In genomic region chr5:143886621-143887301, GRCh38 we compare ENCODE assay signal across 12 cellular contexts.
DNase-seq lines count a peak whose midpoint lies in the region; ATAC-seq and TF ChIP-seq lines count a peak whose summit lies in the region.
"Had no signal": no experiment of that assay in that cellular context is flagged by ENCODE, and none has a peak within 500 bp of the region (broad histone marks: within the 10 kb centered on the region; RNA-seq: fewer than 3 reads in every experiment).

No MANE protein-coding gene starts in this region.

- H3K4ac ChIP-seq in mesenchymal stem cell (ENCODE audit: low read depth in 1 of 2, low read length in 2 of 2), result peak overlapping the region in 1 of 2 experiments; percentile 33

- peak overlapping the region; percentile 11 to 65 for H3K18ac ChIP-seq in mesenchymal stem cell (ENCODE audit: low read depth in 1 of 2, low read length in 2 of 2)

- H2BK120ac ChIP-seq in mesenchymal stem cell (ENCODE audit: low read depth, low read length), result no peak overlapping the region

- 41% methylated on average over 4 of the region's 4 CpGs for WGBS in mammary epithelial cell (ENCODE audit: low coverage, missing lambda C conversion rate)
- 87% methylated on average over 4 of the region's 4 CpGs for WGBS in mesenchymal stem cell

- no peak overlapping the region for H3K14ac ChIP-seq in mesenchymal stem cell (ENCODE audit: low read length in 2 of 2)

- H2BK15ac ChIP-seq in mesenchymal stem cell (ENCODE audit: low read depth, poor library complexity, severe bottlenecking), result no peak overlapping the region

- no peak overlapping the region for H2BK5ac ChIP-seq in mesenchymal stem cell (ENCODE audit: low read depth, low read length, poor library complexity, severe bottlenecking)

- no peak overlapping the region for H4K8ac ChIP-seq in mesenchymal stem cell (ENCODE audit: low read length)

- TF ChIP-seq CTCF in mammary epithelial cell (conservative IDR thresholded peaks at IDR 0.05 in 1 of 2, IDR thresholded peaks at IDR 0.05 in 1 of 2; ENCODE audit: extremely low read depth in 1 of 2, insufficient read depth in 1 of 2, low read depth in 1 of 2, low read length in 2 of 2), result no peak
- TF ChIP-seq CTCF in thoracic aorta (IDR thresholded peaks at IDR 0.05), result no peak

- no peak overlapping the region for H3K9ac ChIP-seq in mammary epithelial cell (ENCODE audit: insufficient read depth, low read length)
- peak overlapping the region; percentile 76 for H3K9ac ChIP-seq in mesenchymal stem cell (ENCODE audit: low read length)

- H3K36me3 ChIP-seq in mammary epithelial cell (ENCODE audit: insufficient read depth, low read length) (no peaks in the 10 kb centered on the region), mesenchymal stem cell (ENCODE audit: control insufficient read depth in 1 of 2, insufficient read depth in 2 of 2, low read depth in 1 of 2, low read length in 2 of 2) (no peaks in the 10 kb centered on the region), thoracic aorta (no peaks in the 10 kb centered on the region)
- H3K36me3 ChIP-seq: tibial nerve had no signal

- dilution Hi-C loops in mammary epithelial cell (cut with HindIII; ENCODE audit: low sequenced_read_pairs), result no loop called here

- H3K27ac ChIP-seq in mammary epithelial cell (ENCODE audit: insufficient read depth, low read depth, low read length) (no peak overlapping the region), mesenchymal stem cell (ENCODE audit: low read length, poor library complexity, severe bottlenecking) (peak overlapping the region; percentile 96), thoracic aorta (no peak overlapping the region)

- CTCF ChIA-PET in mammary epithelial cell (lab: Charles Lee; ENCODE audit: low non-redundant PET), result no interaction called here

- H2AFZ ChIP-seq in mammary epithelial cell (ENCODE audit: low read depth, low read length), result peak overlapping the region; percentile 35
- H2AFZ ChIP-seq in mesenchymal stem cell (ENCODE audit: low read depth, low read length), result no peak overlapping the region

- H4K91ac ChIP-seq in mesenchymal stem cell (ENCODE audit: low read length), result no peak overlapping the region

- peak overlapping the region; percentile 82 for H2AK5ac ChIP-seq in mesenchymal stem cell (ENCODE audit: low read length, severe bottlenecking)

- no peaks in the 10 kb centered on the region for H3K79me1 ChIP-seq in mesenchymal stem cell (replicated peaks; ENCODE audit: low read length, poor library complexity, severe bottlenecking)

- intact Hi-C loops in mammary epithelial cell (cut with micrococcal nuclease), result no loop called here

- DNase-seq in NCI-H1105 (lab: John Stamatoyannopoulos, UW) (peak; percentile 13), NCI-H1105 treated with DMSO at 0.1 percent for 48 hours (lab: John Stamatoyannopoulos, UW) (no peak), mammary epithelial cell (no peak), mesenchymal stem cell (peak; percentile 11), thoracic aorta (ENCODE audit: low spot score) (no peak), NCI-H2107 treated with DMSO at 0.1 percent for 48 hours (lab: John Stamatoyannopoulos, UW; ENCODE audit: unreplicated experiment) (no peak)
- DNase-seq: activated CD8-positive, alpha-beta memory T cell treated with anti-CD3 and anti-CD28 coated beads, Interleukin-2, amount 50 U/mL, for 4 hours; naive thymus-derived CD8-positive, alpha-beta T cell had no signal

- H3K4me1 ChIP-seq in mammary epithelial cell (ENCODE audit: insufficient read depth, low read length), result peaks cover 15% of the 10 kb centered on the region
- H3K4me1 ChIP-seq in mesenchymal stem cell (ENCODE audit: control insufficient read depth, insufficient read depth, low read depth, low read length), result peaks cover 3% of the 10 kb centered on the region
- H3K4me1 ChIP-seq in thoracic aorta (ENCODE audit: control insufficient read depth in 1 of 2, low read depth in 2 of 2), result peaks cover 19 to 29% of the 10 kb centered on the region in 2 donors

- in situ Hi-C loops in mammary epithelial cell (cut with MboI; ENCODE audit: low sequenced_read_pairs in 2 of 2), result no loop called here

- H3K4me3 ChIP-seq in mammary epithelial cell (replicated peaks in 1 of 3; ENCODE audit: insufficient read depth in 1 of 3, low read depth in 2 of 3, low read length in 3 of 3), result no peak overlapping the region
- H3K4me3 ChIP-seq in mesenchymal stem cell (ENCODE audit: insufficient read depth in 1 of 2, low read depth in 1 of 2, low read length in 2 of 2), result peak overlapping the region in 1 of 2 experiments; percentile 60
- H3K4me3 ChIP-seq in thoracic aorta, result peak overlapping the region; percentile 50
- H3K4me3 ChIP-seq: tibial nerve had no signal

- BruUV-seq in mammary epithelial cell (replicated peaks; lab: Mats Ljungman, UMichigan), result no TSS peak

- no peaks in the 10 kb centered on the region for H3K9me3 ChIP-seq in mammary epithelial cell (replicated peaks; ENCODE audit: insufficient read depth, low read length)
- H3K9me3 ChIP-seq in mesenchymal stem cell (ENCODE audit: control insufficient read depth, low read length), result no peaks in the 10 kb centered on the region
- no peaks in the 10 kb centered on the region for H3K9me3 ChIP-seq in thoracic aorta
- H3K9me3 ChIP-seq: tibial nerve had no signal

- ATAC-seq in thoracic aorta (ENCODE audit: insufficient number of reproducible peaks, low FRiP score, low read depth), result no peak
- no peak for ATAC-seq in HG03354 (IDR thresholded peaks at IDR 0.05; ENCODE audit: poor library complexity, severe bottlenecking, unreplicated experiment)
- no peak for ATAC-seq in HG03442 (IDR thresholded peaks at IDR 0.05; ENCODE audit: unreplicated experiment)
- ATAC-seq: activated naive CD4-positive, alpha-beta T cell treated with anti-CD3 and anti-CD28 coated beads, Interleukin-2, amount 50 U/mL, for 72 hours; naive thymus-derived CD8-positive, alpha-beta T cell had no signal

- H2BK12ac ChIP-seq in mesenchymal stem cell (ENCODE audit: low read length in 2 of 2), result peak overlapping the region; percentile 56 to 67

- H4K20me1 ChIP-seq in mammary epithelial cell (ENCODE audit: insufficient read depth, low read length), result no peaks in the 10 kb centered on the region

- no peak overlapping the region for H3K23ac ChIP-seq in mesenchymal stem cell (ENCODE audit: low read length in 2 of 2)

- H3K79me2 ChIP-seq in mammary epithelial cell (ENCODE audit: insufficient read depth, low read length), result no peaks in the 10 kb centered on the region

- H3K27me3 ChIP-seq in mammary epithelial cell (ENCODE audit: insufficient read depth, low read length) (no peaks in the 10 kb centered on the region), mesenchymal stem cell (ENCODE audit: control insufficient read depth in 1 of 2, insufficient read depth in 1 of 2, low read length in 2 of 2) (no peaks in the 10 kb centered on the region), thoracic aorta (replicated peaks; ENCODE audit: insufficient read depth) (no peaks in the 10 kb centered on the region)
- H3K27me3 ChIP-seq: tibial nerve had no signal

- no peak overlapping the region for H3K4me2 ChIP-seq in mammary epithelial cell (ENCODE audit: insufficient read depth, low read depth, low read length)
- no peak overlapping the region for H3K4me2 ChIP-seq in mesenchymal stem cell (ENCODE audit: low read length, poor library complexity, severe bottlenecking)

Comparison
In these comparisons a context has a peak if more than half of its experiments do, and no peak if none do; other contexts are left out.
1. DNase-seq: peak in NCI-H1105 (single experiment) and mesenchymal stem cell (single experiment); none in NCI-H1105 treated with DMSO at 0.1 percent for 48 hours (single experiment), mammary epithelial cell (single experiment), thoracic aorta (single experiment) and NCI-H2107 treated with DMSO at 0.1 percent for 48 hours (single experiment).